In the genomic region with DNA sequence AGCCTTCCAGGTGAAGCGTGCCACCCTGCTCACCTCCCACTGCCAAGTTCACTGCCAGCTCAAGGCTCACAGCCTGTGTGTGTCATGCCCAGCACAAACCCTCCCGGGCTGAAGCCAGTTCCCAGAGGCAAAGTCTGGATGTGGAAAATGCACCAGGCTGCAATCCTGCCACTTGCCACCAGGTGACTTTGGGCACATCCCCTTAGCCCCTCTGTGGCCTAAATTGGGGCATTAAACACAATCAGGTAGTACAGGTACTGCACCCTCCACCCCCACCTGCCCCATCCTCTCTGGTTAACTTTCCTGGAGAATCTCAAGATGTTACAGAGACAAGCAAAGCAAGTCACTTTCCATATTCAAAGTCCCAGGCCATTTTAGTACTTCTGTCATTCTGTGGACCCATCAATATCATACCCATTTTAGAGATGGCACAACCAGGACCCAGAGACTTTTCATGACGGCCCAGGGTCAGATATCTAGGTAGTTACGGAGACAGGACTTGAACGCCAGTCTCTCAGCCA, we compare ENCODE assay signal across 1 cellular context.
TF ChIP-seq lines count a peak whose summit lies in the region.

No MANE protein-coding gene starts in this region.

TF ChIP-seq in GM23338, 12 proteins besides CTCF, POLR2A, EP300 and RAD21 (continued from another document):
- no peak for TF ChIP-seq ZNF114 (CRISPR knock-in tag; IDR thresholded peaks at IDR 0.05)
- TF ChIP-seq, protein P1, sequence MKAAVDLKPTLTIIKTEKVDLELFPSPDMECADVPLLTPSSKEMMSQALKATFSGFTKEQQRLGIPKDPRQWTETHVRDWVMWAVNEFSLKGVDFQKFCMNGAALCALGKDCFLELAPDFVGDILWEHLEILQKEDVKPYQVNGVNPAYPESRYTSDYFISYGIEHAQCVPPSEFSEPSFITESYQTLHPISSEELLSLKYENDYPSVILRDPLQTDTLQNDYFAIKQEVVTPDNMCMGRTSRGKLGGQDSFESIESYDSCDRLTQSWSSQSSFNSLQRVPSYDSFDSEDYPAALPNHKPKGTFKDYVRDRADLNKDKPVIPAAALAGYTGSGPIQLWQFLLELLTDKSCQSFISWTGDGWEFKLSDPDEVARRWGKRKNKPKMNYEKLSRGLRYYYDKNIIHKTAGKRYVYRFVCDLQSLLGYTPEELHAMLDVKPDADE (IDR thresholded peaks at IDR 0.05), result no peak
- no peak for TF ChIP-seq CREB1 (CRISPR knock-in tag; IDR thresholded peaks at IDR 0.05; ENCODE audit: low read depth)
- no peak for TF ChIP-seq POLR2AphosphoS5 (IDR thresholded peaks at IDR 0.05; ENCODE audit: low read depth)
- no peak for TF ChIP-seq JUNB (IDR thresholded peaks at IDR 0.05; ENCODE audit: unreplicated experiment)
- no peak for TF ChIP-seq NANOG (IDR thresholded peaks at IDR 0.05; ENCODE audit: borderline replicate concordance)
